Comparison of ENCODE assay signal across 1 cellular context in the genomic region with DNA sequence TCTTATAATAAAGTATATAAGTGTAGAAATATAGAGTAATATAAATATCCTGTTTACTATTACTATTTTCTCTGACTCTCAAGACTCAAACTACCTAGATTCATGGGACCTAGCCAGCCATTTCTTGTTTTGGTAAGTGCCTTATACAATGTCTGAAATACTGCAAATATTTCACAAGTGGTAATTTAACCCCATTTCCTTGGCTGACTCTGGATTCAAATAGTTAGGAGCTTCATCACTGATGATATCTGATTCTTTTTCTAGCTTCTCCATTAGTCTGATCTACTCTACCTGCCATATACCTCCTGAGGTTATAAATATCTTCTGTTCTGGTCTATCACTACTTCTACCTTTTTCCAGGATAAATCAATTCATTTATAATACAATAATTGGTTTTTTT.
TF ChIP-seq lines count a peak whose summit lies in the region.

No MANE protein-coding gene starts in this region.

TF ChIP-seq in SK-N-SH treated with all-trans-retinoic acid at 6 μM for 48 hours, 23 proteins besides CTCF, POLR2A, EP300 and RAD21 (continued from another document):
- TF ChIP-seq, protein P1, sequence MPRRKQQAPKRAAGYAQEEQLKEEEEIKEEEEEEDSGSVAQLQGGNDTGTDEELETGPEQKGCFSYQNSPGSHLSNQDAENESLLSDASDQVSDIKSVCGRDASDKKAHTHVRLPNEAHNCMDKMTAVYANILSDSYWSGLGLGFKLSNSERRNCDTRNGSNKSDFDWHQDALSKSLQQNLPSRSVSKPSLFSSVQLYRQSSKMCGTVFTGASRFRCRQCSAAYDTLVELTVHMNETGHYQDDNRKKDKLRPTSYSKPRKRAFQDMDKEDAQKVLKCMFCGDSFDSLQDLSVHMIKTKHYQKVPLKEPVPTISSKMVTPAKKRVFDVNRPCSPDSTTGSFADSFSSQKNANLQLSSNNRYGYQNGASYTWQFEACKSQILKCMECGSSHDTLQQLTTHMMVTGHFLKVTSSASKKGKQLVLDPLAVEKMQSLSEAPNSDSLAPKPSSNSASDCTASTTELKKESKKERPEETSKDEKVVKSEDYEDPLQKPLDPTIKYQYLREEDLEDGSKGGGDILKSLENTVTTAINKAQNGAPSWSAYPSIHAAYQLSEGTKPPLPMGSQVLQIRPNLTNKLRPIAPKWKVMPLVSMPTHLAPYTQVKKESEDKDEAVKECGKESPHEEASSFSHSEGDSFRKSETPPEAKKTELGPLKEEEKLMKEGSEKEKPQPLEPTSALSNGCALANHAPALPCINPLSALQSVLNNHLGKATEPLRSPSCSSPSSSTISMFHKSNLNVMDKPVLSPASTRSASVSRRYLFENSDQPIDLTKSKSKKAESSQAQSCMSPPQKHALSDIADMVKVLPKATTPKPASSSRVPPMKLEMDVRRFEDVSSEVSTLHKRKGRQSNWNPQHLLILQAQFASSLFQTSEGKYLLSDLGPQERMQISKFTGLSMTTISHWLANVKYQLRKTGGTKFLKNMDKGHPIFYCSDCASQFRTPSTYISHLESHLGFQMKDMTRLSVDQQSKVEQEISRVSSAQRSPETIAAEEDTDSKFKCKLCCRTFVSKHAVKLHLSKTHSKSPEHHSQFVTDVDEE (CRISPR knock-in tag; IDR thresholded peaks at IDR 0.05), result no peak
- TF ChIP-seq TOX (CRISPR knock-in tag; IDR thresholded peaks at IDR 0.05; ENCODE audit: borderline replicate concordance), result no peak
- no peak for TF ChIP-seq ZFP3 (CRISPR knock-in tag; IDR thresholded peaks at IDR 0.05)
- no peak for TF ChIP-seq ZNF565 (CRISPR knock-in tag; conservative IDR thresholded peaks at IDR 0.05; ENCODE audit: low read depth)
- no peak for TF ChIP-seq ZC3H10 (CRISPR knock-in tag; IDR thresholded peaks at IDR 0.05)
- TF ChIP-seq RARB (CRISPR knock-in tag; IDR thresholded peaks at IDR 0.05), result no peak
- no peak for TF ChIP-seq ZFP30 (CRISPR knock-in tag; IDR thresholded peaks at IDR 0.05)
